In genomic region chr10:71285180-71285545, GRCh38 we compare ENCODE assay signal across 8 cellular contexts. TPM values are rescaled to one million over a fixed set of nuclear protein-coding genes. Genes with fewer than 3 reads are reported as not detected.
A peak's percentile ranks its signal among the peaks of the same experiment; 100 is the strongest.
DNase-seq lines count a peak whose midpoint lies in the region; ATAC-seq and TF ChIP-seq lines count a peak whose summit lies in the region.
"Had no signal": no experiment of that assay in that cellular context is flagged by ENCODE, and none has a peak within 500 bp of the region (broad histone marks: within the 10 kb centered on the region; RNA-seq: fewer than 3 reads in every experiment).

No MANE protein-coding gene starts in this region.

- CTCF ChIA-PET in GM10248 (lab: Yijun Ruan, JAX): interaction anchor here (0.9 to 3.7 kb wide), 9 partner anchors 8 to 382 kb away, joined by 3 to 24 read pairs (median 4); no protein-coding TSS in a partner anchor
- CTCF ChIA-PET in activated CD8-positive, alpha-beta T cell treated with anti-CD3 and anti-CD28 coated beads for 36 hours (lab: Charles Lee): interaction anchor here (0.7 to 3.4 kb wide), 16 partner anchors 9 to 853 kb away, joined by 3 to 22 read pairs (median 4); no protein-coding TSS in a partner anchor

- peak; percentile 90 for ATAC-seq in activated CD8-positive, alpha-beta T cell treated with anti-CD3 and anti-CD28 coated beads for 36 hours
- ATAC-seq in omental fat pad (ENCODE audit: low FRiP score) (peak; percentile 48), GM18505 (IDR thresholded peaks at IDR 0.05; ENCODE audit: unreplicated experiment) (no peak), HG02798 (IDR thresholded peaks at IDR 0.05; ENCODE audit: poor library complexity, unreplicated experiment) (no peak)

- H2AFZ ChIP-seq in Loucy (ENCODE audit: low read length): no peak overlapping the region

- no peaks in the 10 kb centered on the region for H4K20me1 ChIP-seq in Loucy (ENCODE audit: insufficient read depth, low read length, poor library complexity, severe bottlenecking)

- no peaks in the 10 kb centered on the region for H3K27me3 ChIP-seq in Loucy (ENCODE audit: insufficient read depth, low read length, poor library complexity, severe bottlenecking)

- H3K36me3 ChIP-seq in Loucy (ENCODE audit: insufficient read depth, low read length): no peaks in the 10 kb centered on the region

- DNase-seq in GM10248 (ENCODE audit: extremely low spot score): peak; percentile 78
- peak; percentile 56 for DNase-seq in activated CD8-positive, alpha-beta T cell treated with anti-CD3 and anti-CD28 coated beads for 36 hours
- peak; percentile 44 for DNase-seq in fibroblast of mammary gland (ENCODE audit: low read depth)
- DNase-seq in omental fat pad (ENCODE audit: low spot score): peak; percentile 31

- peak; percentile 57 for TF ChIP-seq CTCF in GM10248 (IDR thresholded peaks at IDR 0.05; ENCODE audit: control extremely low read depth, extremely low read depth, low read depth, missing control alignments)
- TF ChIP-seq CTCF in Loucy (conservative IDR thresholded peaks at IDR 0.05; ENCODE audit: low read length): peak; percentile 82
- peak; percentile 72 for TF ChIP-seq CTCF in activated CD8-positive, alpha-beta T cell treated with anti-CD3 and anti-CD28 coated beads for 36 hours (IDR thresholded peaks at IDR 0.05)
- TF ChIP-seq CTCF in fibroblast of mammary gland (conservative IDR thresholded peaks at IDR 0.05; ENCODE audit: control insufficient read depth, insufficient read depth, low read depth, low read length): peak; percentile 59
- TF ChIP-seq CTCF in omental fat pad (IDR thresholded peaks at IDR 0.05): peak in 1 of 3 donors; percentile 29

- H3K4me3 Mint-ChIP-seq in activated CD8-positive, alpha-beta T cell treated with anti-CD3 and anti-CD28 coated beads for 36 hours: no peak overlapping the region
- H3K4me3 Mint-ChIP-seq: T-helper 1 cell treated with Interleukin-12 subunit alpha and Interleukin-12 subunit beta and Interleukin-4 antibody, amounts not matched to agents 30 μg/mL and 1 μg/mL, for 36 hours had no signal

- no peaks in the 10 kb centered on the region for H3K9me3 Mint-ChIP-seq in activated CD8-positive, alpha-beta T cell treated with anti-CD3 and anti-CD28 coated beads for 36 hours
- H3K9me3 Mint-ChIP-seq: T-helper 1 cell treated with Interleukin-12 subunit alpha and Interleukin-12 subunit beta and Interleukin-4 antibody, amounts not matched to agents 30 μg/mL and 1 μg/mL, for 36 hours had no signal

- no peak for TF ChIP-seq POLR2A in GM18505 (IDR thresholded peaks at IDR 0.05; ENCODE audit: borderline replicate concordance, extremely low read depth, insufficient read depth, insufficient read length)

- intact Hi-C loops in activated CD8-positive, alpha-beta T cell treated with anti-CD3 and anti-CD28 coated beads for 36 hours (cut with micrococcal nuclease): loop anchor here (5.0 kb wide), 1 partner anchor 378 kb away; no protein-coding TSS in a partner anchor

- H3K9ac ChIP-seq in Loucy (ENCODE audit: low read depth, low read length, poor library complexity, severe bottlenecking): no peak overlapping the region

- H3K36me3 Mint-ChIP-seq in activated CD8-positive, alpha-beta T cell treated with anti-CD3 and anti-CD28 coated beads for 36 hours (ENCODE audit: low read depth): no peaks in the 10 kb centered on the region

- no peaks in the 10 kb centered on the region for H3F3A ChIP-seq in Loucy (ENCODE audit: low read depth)

- POLR2A ChIA-PET in GM10248 (lab: Yijun Ruan, JAX): no interaction called here
- POLR2A ChIA-PET in activated CD8-positive, alpha-beta T cell treated with anti-CD3 and anti-CD28 coated beads for 36 hours (lab: Charles Lee): no interaction called here

- no peaks in the 10 kb centered on the region for H3K9me2 ChIP-seq in Loucy (replicated peaks; ENCODE audit: low read depth, low read length)

- no peaks in the 10 kb centered on the region for H3K4me1 Mint-ChIP-seq in activated CD8-positive, alpha-beta T cell treated with anti-CD3 and anti-CD28 coated beads for 36 hours (ENCODE audit: low read depth)

- H3K4me1 ChIP-seq in Loucy (ENCODE audit: insufficient read depth, low read length, poor library complexity, severe bottlenecking): peaks cover 3% of the 10 kb centered on the region

- H3K27ac Mint-ChIP-seq in activated CD8-positive, alpha-beta T cell treated with anti-CD3 and anti-CD28 coated beads for 36 hours: no peak overlapping the region
- H3K27ac Mint-ChIP-seq: T-helper 1 cell treated with Interleukin-12 subunit alpha and Interleukin-12 subunit beta and Interleukin-4 antibody, amounts not matched to agents 30 μg/mL and 1 μg/mL, for 36 hours had no signal

- H3K4me2 ChIP-seq in Loucy (ENCODE audit: low read depth, low read length, poor library complexity, severe bottlenecking): no peak overlapping the region

- no peaks in the 10 kb centered on the region for H3K79me2 ChIP-seq in Loucy (ENCODE audit: insufficient read depth, low read length)

- no peaks in the 10 kb centered on the region for H3K27me3 Mint-ChIP-seq in activated CD8-positive, alpha-beta T cell treated with anti-CD3 and anti-CD28 coated beads for 36 hours

- H3K9me3 ChIP-seq in Loucy (ENCODE audit: insufficient read depth, low read depth, low read length): no peaks in the 10 kb centered on the region

- H3K4me3 ChIP-seq in Loucy (ENCODE audit: low read length, poor library complexity, severe bottlenecking) (no peak overlapping the region), fibroblast of mammary gland (ENCODE audit: control insufficient read depth, low read depth, low read length) (no peak overlapping the region)

RNA-seq across cellular contexts. Expression of gene SLC29A3, which starts 33.9 kb away (rescaled TPM):
- total RNA-seq in activated CD8-positive, alpha-beta T cell treated with anti-CD3 and anti-CD28 coated beads for 36 hours: 1 to 10 TPM; 2.9 to 3.3 TPM
- 1 to 10 TPM; 2.5 to 6.8 (median 5.8) TPM for total RNA-seq in omental fat pad

Comparison
In these comparisons a context has a peak if more than half of its experiments do, and no peak if none do; other contexts are left out.
1. ATAC-seq: peak in activated CD8-positive, alpha-beta T cell treated with anti-CD3 and anti-CD28 coated beads for 36 hours (single experiment) and omental fat pad (single experiment); none in GM18505 (single experiment) and HG02798 (single experiment).
2. Peak in every context shown above with its lines, with median percentiles within 50 percentile points of each other: DNase-seq.